12 cellular contexts compared by ENCODE assay signal in genomic region chr17:63918789-63919305, GRCh38. TPM values are rescaled to one million over a fixed set of nuclear protein-coding genes. Genes with fewer than 3 reads are reported as not detected.
DNase-seq lines count a peak whose midpoint lies in the region; ATAC-seq and TF ChIP-seq lines count a peak whose summit lies in the region.
"Not testable (repeated sequence)": the region's sequence is repeated elsewhere in the genome, so short reads cannot be mapped to it uniquely, and the experiment has no call there.
"Had no signal": no experiment of that assay in that cellular context is flagged by ENCODE, and none has a peak within 500 bp of the region (broad histone marks: within the 10 kb centered on the region; RNA-seq: fewer than 3 reads in every experiment).

Gene GH1 (minus strand): TSS chr17:63918839. CDS start chr17:63918776, 63 bp downstream.

- not testable (repeated sequence) for H2BK5ac ChIP-seq in mesendoderm (ENCODE audit: low read length)

- H3K4ac ChIP-seq in mesendoderm (ENCODE audit: low read depth, low read length): not testable (repeated sequence)

- H3K36me3 Mint-ChIP-seq in activated T-helper 17 cell treated with anti-CD3 and anti-CD28 coated beads, Interleukin-2, amount 50 U/mL, for 72 hours (ENCODE audit: low read depth); stimulated activated naive B cell treated with anti-CD40 and anti-IgM and Interleukin-4, amounts not matched to agents 10 μg/mL and 1 μg/mL and 100 μg/mL, for 72 hours: not testable (repeated sequence)

- not testable (repeated sequence) for H2BK120ac ChIP-seq in mesendoderm (ENCODE audit: low read depth, low read length)

- peak within 1 kb of the TSS; percentile 54 for H3K4me2 ChIP-seq in BLaER1
- peak within 1 kb of the TSS; percentile 19 for H3K4me2 ChIP-seq in Loucy (ENCODE audit: low read depth, low read length, poor library complexity, severe bottlenecking)
- peak within 1 kb of the TSS; percentile 65 for H3K4me2 ChIP-seq in SU-DHL-6 (ENCODE audit: low read depth, low read length, poor library complexity, severe bottlenecking)
- H3K4me2 ChIP-seq in mesendoderm (ENCODE audit: low read length): peak within 1 kb of the TSS; percentile 66

- H3K79me1 ChIP-seq in mesendoderm (ENCODE audit: low read length): not testable (repeated sequence)

- H4K20me1 ChIP-seq in BLaER1; Loucy (ENCODE audit: insufficient read depth, low read length, poor library complexity, severe bottlenecking); SU-DHL-6 (ENCODE audit: low read depth, low read length): not testable (repeated sequence)

- H3K27ac ChIP-seq in BLaER1 (0 out of 2 replicates have a peak within 1 kb of the TSS, but pooled peaks have one; percentile 13), SU-DHL-6 (ENCODE audit: low read depth, low read length) (peak within 1 kb of the TSS; percentile 91)
- not testable (repeated sequence) for H3K27ac ChIP-seq in mesendoderm (ENCODE audit: low read depth, low read length)

- peak within 1 kb of the TSS; percentile 27 for H3K27ac Mint-ChIP-seq in activated T-helper 17 cell treated with anti-CD3 and anti-CD28 coated beads, Interleukin-2, amount 50 U/mL, for 72 hours
- H3K27ac Mint-ChIP-seq in stimulated activated naive B cell treated with anti-CD40 and anti-IgM and Interleukin-4, amounts not matched to agents 10 μg/mL and 1 μg/mL and 100 μg/mL, for 72 hours: peak within 1 kb of the TSS; percentile 90

- not testable (repeated sequence) for H3K4me3 Mint-ChIP-seq in activated T-helper 17 cell treated with anti-CD3 and anti-CD28 coated beads, Interleukin-2, amount 50 U/mL, for 72 hours
- H3K4me3 Mint-ChIP-seq in stimulated activated naive B cell treated with anti-CD40 and anti-IgM and Interleukin-4, amounts not matched to agents 10 μg/mL and 1 μg/mL and 100 μg/mL, for 72 hours: peak within 1 kb of the TSS; percentile 64 to 71

- not testable (repeated sequence) for H3K36me3 ChIP-seq in BLaER1; H7 (replicated peaks; ENCODE audit: control insufficient read depth, insufficient read depth, low read length); Loucy (ENCODE audit: insufficient read depth, low read length); SU-DHL-6 (ENCODE audit: low read length); iPS-15b (ENCODE audit: control insufficient read depth, insufficient read depth, low read length); mesendoderm (ENCODE audit: control insufficient read depth, insufficient read depth, low read length)

- not testable (repeated sequence) for H3F3A ChIP-seq in Loucy (ENCODE audit: low read depth)
- peaks cover 20% of the 10 kb centered on the region for H3F3A ChIP-seq in SU-DHL-6 (ENCODE audit: insufficient read depth)

- H3K56ac ChIP-seq in mesendoderm (ENCODE audit: low read length): peak within 1 kb of the TSS; percentile 28

- not testable (repeated sequence) for H3K27me3 ChIP-seq in BLaER1; H7 (ENCODE audit: control insufficient read depth, insufficient read depth, low read length); Loucy (ENCODE audit: insufficient read depth, low read length, poor library complexity, severe bottlenecking); SU-DHL-6 (ENCODE audit: low read length); mesendoderm (ENCODE audit: insufficient read depth, low read length, poor library complexity)
- H3K27me3 ChIP-seq in iPS-15b (ENCODE audit: control insufficient read depth, insufficient read depth, low read length): peaks cover 13% of the 10 kb centered on the region

- no CpG with 5 or more reads among the region's 10 CpGs for WGBS in mesendoderm (ENCODE audit: extremely low coverage, insufficient coverage, low lambda C conversion rate)

- not testable (repeated sequence) for DNase-seq in H7; mesendoderm; stimulated activated naive B cell treated with anti-CD40 and anti-IgM and Interleukin-4, amounts not matched to agents 10 μg/mL and 1 μg/mL and 100 μg/mL, for 72 hours

- H2BK15ac ChIP-seq in mesendoderm (replicated peaks; ENCODE audit: low read depth): not testable (repeated sequence)

- H3K9me2 ChIP-seq in Loucy (replicated peaks; ENCODE audit: low read depth, low read length); SU-DHL-6 (replicated peaks; ENCODE audit: insufficient read depth, low read length): not testable (repeated sequence)

- not testable (repeated sequence) for H3K23ac ChIP-seq in mesendoderm (ENCODE audit: low read length)

- H3K4me1 ChIP-seq in BLaER1 (peaks cover 80% of the 10 kb centered on the region), Loucy (ENCODE audit: insufficient read depth, low read length, poor library complexity, severe bottlenecking) (peaks cover 13% of the 10 kb centered on the region)
- not testable (repeated sequence) for H3K4me1 ChIP-seq in iPS-15b (ENCODE audit: control insufficient read depth, insufficient read depth, low read length); mesendoderm (ENCODE audit: control insufficient read depth, low read depth, low read length)

- H4K5ac ChIP-seq in mesendoderm (ENCODE audit: low read length): not testable (repeated sequence)

- not testable (repeated sequence) for H3K18ac ChIP-seq in mesendoderm (ENCODE audit: low read length)

- H2AK5ac ChIP-seq in mesendoderm (ENCODE audit: low read length): not testable (repeated sequence)

- H3K79me2 ChIP-seq in Loucy (ENCODE audit: insufficient read depth, low read length); SU-DHL-6 (ENCODE audit: insufficient read depth, low read length); mesendoderm (ENCODE audit: control insufficient read depth, insufficient read depth, low read length): not testable (repeated sequence)

- H2AFZ ChIP-seq in Loucy (ENCODE audit: low read length): not testable (repeated sequence)
- H2AFZ ChIP-seq in SU-DHL-6 (ENCODE audit: low read depth, low read length, severe bottlenecking): peak within 1 kb of the TSS; percentile 63

- not testable (repeated sequence) for H3K4me1 Mint-ChIP-seq in activated T-helper 17 cell treated with anti-CD3 and anti-CD28 coated beads, Interleukin-2, amount 50 U/mL, for 72 hours
- H3K4me1 Mint-ChIP-seq in stimulated activated naive B cell treated with anti-CD40 and anti-IgM and Interleukin-4, amounts not matched to agents 10 μg/mL and 1 μg/mL and 100 μg/mL, for 72 hours: peaks cover 58 to 76% of the 10 kb centered on the region in 2 donors

- H3K27me3 Mint-ChIP-seq in activated T-helper 17 cell treated with anti-CD3 and anti-CD28 coated beads, Interleukin-2, amount 50 U/mL, for 72 hours; stimulated activated naive B cell treated with anti-CD40 and anti-IgM and Interleukin-4, amounts not matched to agents 10 μg/mL and 1 μg/mL and 100 μg/mL, for 72 hours: not testable (repeated sequence)

- H3K9ac ChIP-seq in BLaER1; Loucy (ENCODE audit: low read depth, low read length, poor library complexity, severe bottlenecking); iPS-15b (ENCODE audit: low read depth, low read length); mesendoderm (ENCODE audit: low read length): not testable (repeated sequence)
- H3K9ac ChIP-seq in SU-DHL-6 (ENCODE audit: low read length): peak within 1 kb of the TSS; percentile 52

- H3K9me3 Mint-ChIP-seq in activated T-helper 17 cell treated with anti-CD3 and anti-CD28 coated beads, Interleukin-2, amount 50 U/mL, for 72 hours; stimulated activated naive B cell treated with anti-CD40 and anti-IgM and Interleukin-4, amounts not matched to agents 10 μg/mL and 1 μg/mL and 100 μg/mL, for 72 hours: not testable (repeated sequence)

- not testable (repeated sequence) for H3K4me3 ChIP-seq in BLaER1; Loucy (ENCODE audit: low read length, poor library complexity, severe bottlenecking); mesendoderm (ENCODE audit: low read length)
- H3K4me3 ChIP-seq in H7 (ENCODE audit: insufficient read depth, low read depth, low read length) (peak within 1 kb of the TSS; percentile 24; the same call in 1 of the 2 replicates), SU-DHL-6 (ENCODE audit: insufficient read depth, low read length, poor library complexity, severe bottlenecking) (peak within 1 kb of the TSS; percentile 50), iPS-15b (ENCODE audit: low read depth, low read length) (peak within 1 kb of the TSS; percentile 27)

- not testable (repeated sequence) for ATAC-seq in activated T-helper 17 cell treated with anti-CD3 and anti-CD28 coated beads, Interleukin-2, amount 50 U/mL, for 72 hours (replicated peaks); stimulated activated naive B cell treated with anti-CD40 and anti-IgM and Interleukin-4, amounts not matched to agents 10 μg/mL and 1 μg/mL and 100 μg/mL, for 72 hours (replicated peaks)

- not testable (repeated sequence) for H4K8ac ChIP-seq in mesendoderm (ENCODE audit: low read depth, low read length)

- H3K9me3 ChIP-seq in BLaER1; Loucy (ENCODE audit: insufficient read depth, low read depth, low read length); SU-DHL-6 (ENCODE audit: insufficient read depth, low read length); iPS-15b (ENCODE audit: control insufficient read depth, insufficient read depth, low read length): not testable (repeated sequence)

- not testable (repeated sequence) for TF ChIP-seq CTCF in Loucy (conservative IDR thresholded peaks at IDR 0.05; ENCODE audit: low read length); SU-DHL-6 (IDR thresholded peaks at IDR 0.05; ENCODE audit: insufficient read depth, low read length, poor library complexity, severe bottlenecking)

RNA-seq across cellular contexts. Expression of gene GH1, which starts in this region (rescaled TPM):
- not detected in 2 replicates for total RNA-seq in H7 (2014; rRNA removed; shearing (Covaris generic))
- total RNA-seq in activated T-helper 17 cell treated with anti-CD3 and anti-CD28 coated beads, Interleukin-2, amount 50 U/mL, for 72 hours: under 1 TPM in 1 of 2 donors, not detected in 1; 0.56 TPM
- 0.14 TPM for polyA plus RNA-seq in mesendoderm (2013, experiment 1 of 2)
- 0.35 TPM for polyA plus RNA-seq in mesendoderm (2013, experiment 2 of 2)
- total RNA-seq: G401, M059J, NCI-H460, SK-MEL-5 had no signal
